Comparison of ENCODE assay signal across 36 cellular contexts in the genomic region with DNA sequence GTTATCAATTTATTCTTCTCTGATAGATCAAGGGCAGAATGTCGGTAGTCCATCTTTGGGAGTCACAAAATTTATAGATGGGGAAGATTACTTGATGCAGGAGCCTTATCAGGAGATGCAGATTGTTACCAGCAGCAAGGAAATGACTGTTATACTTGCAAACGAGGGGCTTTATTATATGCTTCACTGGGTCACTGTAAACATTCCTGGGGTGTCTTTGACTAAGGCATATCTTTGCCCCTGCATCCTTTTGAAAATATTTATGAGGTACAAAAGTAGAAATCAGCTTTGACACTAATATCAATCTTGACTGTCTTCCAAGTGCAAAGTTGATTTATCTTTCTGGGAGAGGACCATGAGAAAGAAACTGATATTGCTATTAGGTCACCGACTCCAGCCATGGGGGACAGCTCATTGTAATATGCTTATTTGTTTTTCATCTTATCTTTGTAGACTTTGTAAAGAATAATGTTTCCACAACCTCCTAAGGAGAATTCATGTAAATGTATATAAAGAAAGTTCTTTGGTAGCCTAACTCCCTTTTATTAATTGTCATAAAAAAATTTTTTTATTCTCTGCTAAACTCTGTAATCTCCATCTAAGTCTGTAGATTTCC.
"Had no signal": no experiment of that assay in that cellular context is flagged by ENCODE, and none has a peak within 500 bp of the region (broad histone marks: within the 10 kb centered on the region; RNA-seq: fewer than 3 reads in every experiment).

No MANE protein-coding gene starts in this region.

- H3K9me3 ChIP-seq: ascending aorta had no signal

- H3K27ac Mint-ChIP-seq: activated CD4-positive, alpha-beta memory T cell treated with anti-CD3 and anti-CD28 coated beads, Interleukin-2, amount 10 ng/mL, durations not matched to agents 7 days and 5 days; activated CD8-positive, alpha-beta memory T cell treated with anti-CD3 and anti-CD28 coated beads, Interleukin-2, amount 10 ng/mL, durations not matched to agents 7 days and 5 days; activated naive CD4-positive, alpha-beta T cell treated with anti-CD3 and anti-CD28 coated beads, Interleukin-2, amount 50 U/mL, for 24 hours; activated naive CD8-positive, alpha-beta T cell treated with anti-CD3 and anti-CD28 coated beads, Interleukin-2, amount 10 ng/mL, durations not matched to agents 7 days and 5 days; activated T-cell treated with anti-CD3 and anti-CD28 coated beads, Interleukin-2, amount 50 U/mL, for 72 hours; activated T-helper 2 cell treated with anti-CD3 and anti-CD28 coated beads, Interferon-gamma antibody, Interleukin-2, Interleukin-4, amounts not matched to agents 10 μg/mL and 5 μg/mL and 100 μg/mL, durations not matched to agents 14 hours and 24 hours and 36 hours; brain had no signal

- H3K36me3 Mint-ChIP-seq: activated CD8-positive, alpha-beta memory T cell treated with anti-CD3 and anti-CD28 coated beads, Interleukin-2, amount 10 ng/mL, durations not matched to agents 7 days and 5 days; activated naive CD4-positive, alpha-beta T cell treated with anti-CD3 and anti-CD28 coated beads, Interleukin-2, amount 50 U/mL, for 24 hours; activated naive CD8-positive, alpha-beta T cell treated with anti-CD3 and anti-CD28 coated beads, Interleukin-2, amount 10 ng/mL, durations not matched to agents 7 days and 5 days; brain had no signal

- H3K4me3 ChIP-seq: ascending aorta, PC-9 had no signal

- H3K4me1 ChIP-seq: ascending aorta had no signal

- H3K4me3 Mint-ChIP-seq: activated CD4-positive, alpha-beta memory T cell treated with anti-CD3 and anti-CD28 coated beads, Interleukin-2, amount 10 ng/mL, durations not matched to agents 7 days and 5 days; activated CD8-positive, alpha-beta memory T cell treated with anti-CD3 and anti-CD28 coated beads, Interleukin-2, amount 10 ng/mL, durations not matched to agents 7 days and 5 days; activated naive CD4-positive, alpha-beta T cell treated with anti-CD3 and anti-CD28 coated beads, Interleukin-2, amount 50 U/mL, for 24 hours; activated naive CD8-positive, alpha-beta T cell treated with anti-CD3 and anti-CD28 coated beads, Interleukin-2, amount 10 ng/mL, durations not matched to agents 7 days and 5 days; activated T-cell treated with anti-CD3 and anti-CD28 coated beads, Interleukin-2, amount 50 U/mL, for 72 hours; brain had no signal

- H3K27me3 Mint-ChIP-seq: activated CD4-positive, alpha-beta memory T cell treated with anti-CD3 and anti-CD28 coated beads, Interleukin-2, amount 10 ng/mL, durations not matched to agents 7 days and 5 days; brain had no signal

- H3K4me2 ChIP-seq: KMS-11, PC-9 had no signal

- H3K27ac ChIP-seq: ascending aorta, KMS-11, PC-9, RWPE1, WERI-Rb-1 had no signal

- H3K9ac ChIP-seq: KMS-11 had no signal

- H3K4me1 Mint-ChIP-seq: activated CD4-positive, alpha-beta memory T cell treated with anti-CD3 and anti-CD28 coated beads, Interleukin-2, amount 10 ng/mL, durations not matched to agents 7 days and 5 days; activated CD8-positive, alpha-beta memory T cell treated with anti-CD3 and anti-CD28 coated beads, Interleukin-2, amount 10 ng/mL, durations not matched to agents 7 days and 5 days; activated naive CD4-positive, alpha-beta T cell treated with anti-CD3 and anti-CD28 coated beads, Interleukin-2, amount 50 U/mL, for 24 hours; brain had no signal

- DNase-seq: activated CD4-positive, alpha-beta memory T cell treated with anti-CD3 and anti-CD28 coated beads, Interleukin-2, amount 10 ng/mL, durations not matched to agents 7 days and 5 days; activated CD4-positive, alpha-beta T cell treated with anti-CD3 and anti-CD28 coated beads for 1 hour; activated CD4-positive, alpha-beta T cell treated with anti-CD3 and anti-CD28 coated beads for 48 hours; activated CD4-positive, CD25-positive, alpha-beta regulatory T cell; activated CD8-positive, alpha-beta memory T cell treated with anti-CD3 and anti-CD28 coated beads for 24 hours; activated CD8-positive, alpha-beta memory T cell treated with anti-CD3 and anti-CD28 coated beads, Interleukin-2, amount 10 ng/mL, durations not matched to agents 7 days and 5 days; activated CD8-positive, alpha-beta memory T cell treated with anti-CD3 and anti-CD28 coated beads, Interleukin-2, amount 50 U/mL, for 48 hours; activated gamma-delta T cell; activated naive CD4-positive, alpha-beta T cell treated with Interleukin-2 at 50 U/mL for 16 hours; activated naive CD8-positive, alpha-beta T cell treated with anti-CD3 and anti-CD28 coated beads, Interleukin-2, amount 10 ng/mL, durations not matched to agents 7 days and 5 days; activated T-cell treated with anti-CD3 and anti-CD28 coated beads, Interleukin-2, amount 50 U/mL, for 72 hours; amygdala; caudate nucleus; cerebellar nuclear complex; NCI-H1105; NCI-H1417 treated with DMSO at 0.1 percent for 48 hours; NCI-H187 treated with DMSO at 0.1 percent for 48 hours; NCI-H2081; NCI-H2171 treated with DMSO at 0.1 percent for 48 hours; NCI-H2227 treated with DMSO at 0.1 percent for 48 hours; NCI-H446; NCI-H510A treated with DMSO at 0.1 percent for 48 hours; NCI-H748 treated with DMSO at 0.1 percent for 48 hours; NK-92 treated with Interleukin-12 subunit alpha and Interleukin-12 subunit beta, amount 100 ng/mL, for 24 hours; PC-9; SIG-M5; T1000; WERI-Rb-1 had no signal

- H2AFZ ChIP-seq: PC-9 had no signal

- H3K36me3 ChIP-seq: ascending aorta, WERI-Rb-1 had no signal

- H3K27me3 ChIP-seq: ascending aorta had no signal

- H3K9me3 Mint-ChIP-seq: activated CD4-positive, alpha-beta memory T cell treated with anti-CD3 and anti-CD28 coated beads, Interleukin-2, amount 10 ng/mL, durations not matched to agents 7 days and 5 days; activated naive CD4-positive, alpha-beta T cell treated with anti-CD3 and anti-CD28 coated beads, Interleukin-2, amount 50 U/mL, for 24 hours; activated naive CD8-positive, alpha-beta T cell treated with anti-CD3 and anti-CD28 coated beads, Interleukin-2, amount 10 ng/mL, durations not matched to agents 7 days and 5 days; activated T-helper 2 cell treated with anti-CD3 and anti-CD28 coated beads, Interferon-gamma antibody, Interleukin-2, Interleukin-4, amounts not matched to agents 10 μg/mL and 5 μg/mL and 100 μg/mL, durations not matched to agents 14 hours and 24 hours and 36 hours; brain had no signal

- FAIRE-seq: bronchial epithelial cell, RCC 7860 had no signal
